Comparison of ENCODE assay signal across 14 cellular contexts in genomic region chr6:144471986-144472385, GRCh38.
"Had no signal": no experiment of that assay in that cellular context is flagged by ENCODE, and none has a peak within 500 bp of the region (broad histone marks: within the 10 kb centered on the region; RNA-seq: fewer than 3 reads in every experiment).

No MANE protein-coding gene starts in this region.

- H3K4me1 ChIP-seq: ascending aorta, colonic mucosa, gastroesophageal sphincter, right atrium auricular region had no signal

- H3K9me3 Mint-ChIP-seq: activated naive CD8-positive, alpha-beta T cell treated with anti-CD3 and anti-CD28 coated beads, Interleukin-2, amount 10 ng/mL, durations not matched to agents 7 days and 5 days had no signal

- FAIRE-seq: endothelial cell of umbilical vein had no signal

- H3K27me3 Mint-ChIP-seq: activated naive CD8-positive, alpha-beta T cell treated with anti-CD3 and anti-CD28 coated beads, Interleukin-2, amount 10 ng/mL, durations not matched to agents 7 days and 5 days had no signal

- H3K9me3 ChIP-seq: ascending aorta, colonic mucosa, gastroesophageal sphincter, right atrium auricular region, tibial nerve had no signal

- H3K4me3 ChIP-seq: ascending aorta, cardiac muscle cell, colonic mucosa, gastroesophageal sphincter, right atrium auricular region, smooth muscle cell, tibial nerve had no signal

- DNase-seq: activated CD4-positive, alpha-beta T cell treated with anti-CD3 and anti-CD28 coated beads, Interleukin-2, amount 50 U/mL, for 1 hour; activated gamma-delta T cell; activated naive CD8-positive, alpha-beta T cell treated with anti-CD3 and anti-CD28 coated beads, Interleukin-2, amount 10 ng/mL, durations not matched to agents 7 days and 5 days; activated T-cell treated with anti-CD3 and anti-CD28 coated beads, Interleukin-2, amount 50 U/mL, for 1 hour; colonic mucosa; left ventricle myocardium superior; posterior cingulate gyrus had no signal

- H3K27ac Mint-ChIP-seq: activated naive CD8-positive, alpha-beta T cell treated with anti-CD3 and anti-CD28 coated beads, Interleukin-2, amount 10 ng/mL, durations not matched to agents 7 days and 5 days had no signal

- H3K4me2 ChIP-seq: smooth muscle cell had no signal

- H3K27ac ChIP-seq: ascending aorta, cardiac muscle cell, colonic mucosa, gastroesophageal sphincter, right atrium auricular region, tibial nerve had no signal

- H3K36me3 ChIP-seq: colonic mucosa had no signal

- ATAC-seq: gastroesophageal sphincter, left ventricle myocardium superior had no signal

- H3K4me3 Mint-ChIP-seq: activated naive CD8-positive, alpha-beta T cell treated with anti-CD3 and anti-CD28 coated beads, Interleukin-2, amount 10 ng/mL, durations not matched to agents 7 days and 5 days had no signal

- H3K27me3 ChIP-seq: ascending aorta, cardiac muscle cell, colonic mucosa, gastroesophageal sphincter, right atrium auricular region, tibial nerve had no signal
